In genomic region chr13:31122544-31123260, GRCh38 we compare ENCODE assay signal across 5 cellular contexts.
"Had no signal": no experiment of that assay in that cellular context is flagged by ENCODE, and none has a peak within 500 bp of the region (broad histone marks: within the 10 kb centered on the region; RNA-seq: fewer than 3 reads in every experiment).

No MANE protein-coding gene starts in this region.

- H3K27ac ChIP-seq: HL-60 had no signal

- H3K4me3 ChIP-seq: GM23338 had no signal

- H2AFZ ChIP-seq: GM23338 had no signal

- DNase-seq: H9, HCEC 1CT had no signal

- H3K4me2 ChIP-seq: GM23338 had no signal

- ATAC-seq: GM23338, HepG2 had no signal
